22 cellular contexts compared by ENCODE assay signal in genomic region chr5:157115502-157115901, GRCh38. TPM values are rescaled to one million over a fixed set of nuclear protein-coding genes. Genes with fewer than 3 reads are reported as not detected.
DNase-seq lines count a peak whose midpoint lies in the region; ATAC-seq and TF ChIP-seq lines count a peak whose summit lies in the region.
"Had no signal": no experiment of that assay in that cellular context is flagged by ENCODE, and none has a peak within 500 bp of the region (broad histone marks: within the 10 kb centered on the region; RNA-seq: fewer than 3 reads in every experiment).

No MANE protein-coding gene starts in this region.

- no peaks in the 10 kb centered on the region for H3K27me3 Mint-ChIP-seq in activated CD4-positive, alpha-beta T cell treated with anti-CD3 and anti-CD28 coated beads, Interleukin-2, amount 10 ng/mL, durations not matched to agents 24 days and 14 days
- H3K27me3 Mint-ChIP-seq in activated CD4-positive, alpha-beta T cell treated with anti-CD3 and anti-CD28 coated beads, Interleukin-2, amount 10 ng/mL, durations not matched to agents 7 days and 5 days, result no peaks in the 10 kb centered on the region
- H3K27me3 Mint-ChIP-seq in CD4-positive, CD25-positive, alpha-beta regulatory T cell, result no peaks in the 10 kb centered on the region
- H3K27me3 Mint-ChIP-seq: CD4-positive, alpha-beta memory T cell had no signal

- no peaks in the 10 kb centered on the region for H3K4me1 ChIP-seq in CD4-positive, CD25-positive, alpha-beta regulatory T cell (ENCODE audit: control insufficient read depth, insufficient read depth, low read length, poor library complexity, severe bottlenecking)
- H3K4me1 ChIP-seq in adrenal gland (replicated peaks in 1 of 2) (peaks cover 0 to 19% of the 10 kb centered on the region in 2 donors), right atrium auricular region (peaks cover 0 to 12% of the 10 kb centered on the region in 2 donors), mesenchymal stem cell (ENCODE audit: control insufficient read depth, insufficient read depth, low read depth, low read length) (no peaks in the 10 kb centered on the region)

- TF ChIP-seq CTCF in adrenal gland (IDR thresholded peaks at IDR 0.05), result no peak
- no peak for TF ChIP-seq CTCF in right atrium auricular region (IDR thresholded peaks at IDR 0.05)

- no peak overlapping the region for H3K27ac ChIP-seq in CD4-positive, CD25-positive, alpha-beta regulatory T cell (ENCODE audit: insufficient read depth, low read length, poor library complexity, severe bottlenecking)
- peak overlapping the region; percentile 30 to 73 (median 54) for H3K27ac ChIP-seq in adrenal gland
- H3K27ac ChIP-seq in right atrium auricular region, result peak overlapping the region; percentile 35 to 65
- H3K27ac ChIP-seq in mesenchymal stem cell (ENCODE audit: low read length, poor library complexity, severe bottlenecking), result no peak overlapping the region

- POLR2A ChIA-PET in activated CD4-positive, alpha-beta T cell treated with anti-CD3 and anti-CD28 coated beads, Interleukin-2, amount 10 ng/mL, durations not matched to agents 7 days and 5 days (lab: Charles Lee), result no interaction called here

- intact Hi-C loops in activated CD4-positive, alpha-beta T cell treated with anti-CD3 and anti-CD28 coated beads, Interleukin-2, amount 10 ng/mL, durations not matched to agents 24 days and 14 days (cut with micrococcal nuclease), result no loop called here
- intact Hi-C loops in adrenal gland (cut with DNase I), result no loop called here

- no peak overlapping the region for H3K4ac ChIP-seq in mesenchymal stem cell (ENCODE audit: low read depth in 1 of 2, low read length in 2 of 2)

- H3K14ac ChIP-seq in mesenchymal stem cell (ENCODE audit: low read length in 2 of 2), result no peak overlapping the region

- no peak for TF ChIP-seq POLR2A in adrenal gland (IDR thresholded peaks at IDR 0.05)

- no peaks in the 10 kb centered on the region for H3K36me3 ChIP-seq in CD4-positive, CD25-positive, alpha-beta regulatory T cell (ENCODE audit: control insufficient read depth, insufficient read depth, low read length)
- H3K36me3 ChIP-seq in adrenal gland (replicated peaks in 1 of 2) (no peaks in the 10 kb centered on the region), right atrium auricular region (no peaks in the 10 kb centered on the region), mesenchymal stem cell (ENCODE audit: control insufficient read depth in 1 of 2, insufficient read depth in 2 of 2, low read depth in 1 of 2, low read length in 2 of 2) (no peaks in the 10 kb centered on the region)

- H2AK5ac ChIP-seq in mesenchymal stem cell (ENCODE audit: low read length, severe bottlenecking), result no peak overlapping the region

- H4K8ac ChIP-seq in mesenchymal stem cell (ENCODE audit: low read length), result no peak overlapping the region

- no peak overlapping the region for H2BK120ac ChIP-seq in mesenchymal stem cell (ENCODE audit: low read depth, low read length)

- H2BK5ac ChIP-seq in mesenchymal stem cell (ENCODE audit: low read depth, low read length, poor library complexity, severe bottlenecking), result no peak overlapping the region

- no peak overlapping the region for H2AFZ ChIP-seq in mesenchymal stem cell (ENCODE audit: low read depth, low read length)

- CTCF ChIA-PET in activated CD4-positive, alpha-beta T cell treated with anti-CD3 and anti-CD28 coated beads, Interleukin-2, amount 10 ng/mL, durations not matched to agents 7 days and 5 days (lab: Charles Lee), result interaction anchor here (0.9 to 3.3 kb wide), 8 partner anchors 8 to 93 kb away, joined by 3 to 19 read pairs (median 4); no protein-coding TSS in a partner anchor

- no peak overlapping the region for H3K18ac ChIP-seq in mesenchymal stem cell (ENCODE audit: low read depth in 1 of 2, low read length in 2 of 2)

- H4K91ac ChIP-seq in mesenchymal stem cell (ENCODE audit: low read length), result no peak overlapping the region

- H3K9me3 ChIP-seq in CD4-positive, CD25-positive, alpha-beta regulatory T cell (ENCODE audit: control insufficient read depth in 2 of 2, low read length in 2 of 2), result peaks cover 0 to under 1% of the 10 kb centered on the region in 2 experiments
- H3K9me3 ChIP-seq in adrenal gland (replicated peaks in 1 of 3) (no peaks in the 10 kb centered on the region), right atrium auricular region (no peaks in the 10 kb centered on the region), mesenchymal stem cell (ENCODE audit: control insufficient read depth, low read length) (peaks cover 3% of the 10 kb centered on the region)

- no peak overlapping the region for H3K4me2 ChIP-seq in mesenchymal stem cell (ENCODE audit: low read length, poor library complexity, severe bottlenecking)

- H3K4me3 ChIP-seq in CD4-positive, CD25-positive, alpha-beta regulatory T cell (ENCODE audit: low read depth, low read length), result no peak overlapping the region
- no peak overlapping the region for H3K4me3 ChIP-seq in adrenal gland
- no peak overlapping the region for H3K4me3 ChIP-seq in right atrium auricular region
- H3K4me3 ChIP-seq in mesenchymal stem cell (ENCODE audit: insufficient read depth in 1 of 2, low read depth in 1 of 2, low read length in 2 of 2), result no peak overlapping the region

- no peaks in the 10 kb centered on the region for H3K79me1 ChIP-seq in mesenchymal stem cell (replicated peaks; ENCODE audit: low read length, poor library complexity, severe bottlenecking)

- DNase-seq in activated CD4-positive, alpha-beta T cell treated with anti-CD3 and anti-CD28 coated beads, Interleukin-2, amount 10 ng/mL, durations not matched to agents 24 days and 14 days, result no peak
- no peak for DNase-seq in activated CD4-positive, alpha-beta T cell treated with anti-CD3 and anti-CD28 coated beads, Interleukin-2, amount 10 ng/mL, durations not matched to agents 7 days and 5 days
- no peak for DNase-seq in CD4-positive, CD25-positive, alpha-beta regulatory T cell
- no peak for DNase-seq in adrenal gland
- DNase-seq in right atrium auricular region (ENCODE audit: low spot score), result no peak
- DNase-seq in DMS 273 (lab: John Stamatoyannopoulos, UW; ENCODE audit: unreplicated experiment), result no peak
- no peak for DNase-seq in mesenchymal stem cell
- DNase-seq: 8988T; CD4-positive, alpha-beta memory T cell; DMS53; HFFc6; KG1; MV-4-11; NCI-H1417; NCI-H187 treated with DMSO at 0.1 percent for 48 hours; NCI-H226; NCI-H524; NCI-H82 had no signal

- H2BK15ac ChIP-seq in mesenchymal stem cell (ENCODE audit: low read depth, poor library complexity, severe bottlenecking), result no peak overlapping the region

- H3K4me3 Mint-ChIP-seq in activated CD4-positive, alpha-beta T cell treated with anti-CD3 and anti-CD28 coated beads, Interleukin-2, amount 10 ng/mL, durations not matched to agents 24 days and 14 days, result no peak overlapping the region
- no peak overlapping the region for H3K4me3 Mint-ChIP-seq in activated CD4-positive, alpha-beta T cell treated with anti-CD3 and anti-CD28 coated beads, Interleukin-2, amount 10 ng/mL, durations not matched to agents 7 days and 5 days
- no peak overlapping the region for H3K4me3 Mint-ChIP-seq in CD4-positive, CD25-positive, alpha-beta regulatory T cell
- H3K4me3 Mint-ChIP-seq: CD4-positive, alpha-beta memory T cell; HFFc6 had no signal

- H3K23ac ChIP-seq in mesenchymal stem cell (ENCODE audit: low read length in 2 of 2), result no peak overlapping the region

- WGBS in adrenal gland, 4 donors, result 9 to 60% (median 35%) methylated on average over 1 of the region's 1 CpG
- WGBS in mesenchymal stem cell, result no CpG with 5 or more reads among the region's 1 CpG

- peak overlapping the region; percentile 76 for H3K27ac Mint-ChIP-seq in activated CD4-positive, alpha-beta T cell treated with anti-CD3 and anti-CD28 coated beads, Interleukin-2, amount 10 ng/mL, durations not matched to agents 24 days and 14 days
- no peak overlapping the region for H3K27ac Mint-ChIP-seq in activated CD4-positive, alpha-beta T cell treated with anti-CD3 and anti-CD28 coated beads, Interleukin-2, amount 10 ng/mL, durations not matched to agents 7 days and 5 days
- peak overlapping the region in 2 of 3 donors; percentile 53 to 56 for H3K27ac Mint-ChIP-seq in CD4-positive, CD25-positive, alpha-beta regulatory T cell
- H3K27ac Mint-ChIP-seq: HFFc6 had no signal

- H3K9ac ChIP-seq in mesenchymal stem cell (ENCODE audit: low read length), result no peak overlapping the region

- H3K9me3 Mint-ChIP-seq in activated CD4-positive, alpha-beta T cell treated with anti-CD3 and anti-CD28 coated beads, Interleukin-2, amount 10 ng/mL, durations not matched to agents 24 days and 14 days, result peaks cover 5% of the 10 kb centered on the region
- no peaks in the 10 kb centered on the region for H3K9me3 Mint-ChIP-seq in activated CD4-positive, alpha-beta T cell treated with anti-CD3 and anti-CD28 coated beads, Interleukin-2, amount 10 ng/mL, durations not matched to agents 7 days and 5 days
- H3K9me3 Mint-ChIP-seq in CD4-positive, CD25-positive, alpha-beta regulatory T cell, result no peaks in the 10 kb centered on the region
- H3K9me3 Mint-ChIP-seq: CD4-positive, alpha-beta memory T cell; HFFc6 had no signal

- no peak for ATAC-seq in CD4-positive, CD25-positive, alpha-beta regulatory T cell (ENCODE audit: low read depth in 2 of 2)
- no peak for ATAC-seq in GM18517 (IDR thresholded peaks at IDR 0.05; ENCODE audit: unreplicated experiment)
- ATAC-seq: HepG2 had no signal

- H3K27me3 ChIP-seq in CD4-positive, CD25-positive, alpha-beta regulatory T cell (ENCODE audit: control insufficient read depth, insufficient read depth, low read length), result no peaks in the 10 kb centered on the region
- no peaks in the 10 kb centered on the region for H3K27me3 ChIP-seq in adrenal gland
- no peaks in the 10 kb centered on the region for H3K27me3 ChIP-seq in right atrium auricular region
- no peaks in the 10 kb centered on the region for H3K27me3 ChIP-seq in mesenchymal stem cell (ENCODE audit: control insufficient read depth in 1 of 2, insufficient read depth in 1 of 2, low read length in 2 of 2)

- H3K4me1 Mint-ChIP-seq in activated CD4-positive, alpha-beta T cell treated with anti-CD3 and anti-CD28 coated beads, Interleukin-2, amount 10 ng/mL, durations not matched to agents 24 days and 14 days, result peaks cover 38% of the 10 kb centered on the region
- H3K4me1 Mint-ChIP-seq in activated CD4-positive, alpha-beta T cell treated with anti-CD3 and anti-CD28 coated beads, Interleukin-2, amount 10 ng/mL, durations not matched to agents 7 days and 5 days, result peaks cover 47% of the 10 kb centered on the region
- peaks cover 3 to 16% (median 5%) of the 10 kb centered on the region in 4 donors for H3K4me1 Mint-ChIP-seq in CD4-positive, CD25-positive, alpha-beta regulatory T cell

- no peak overlapping the region for H2BK12ac ChIP-seq in mesenchymal stem cell (ENCODE audit: low read length in 2 of 2)

- H3K36me3 Mint-ChIP-seq in activated CD4-positive, alpha-beta T cell treated with anti-CD3 and anti-CD28 coated beads, Interleukin-2, amount 10 ng/mL, durations not matched to agents 24 days and 14 days (ENCODE audit: low read depth), result peaks cover 5% of the 10 kb centered on the region
- H3K36me3 Mint-ChIP-seq in activated CD4-positive, alpha-beta T cell treated with anti-CD3 and anti-CD28 coated beads, Interleukin-2, amount 10 ng/mL, durations not matched to agents 7 days and 5 days (ENCODE audit: low read depth), result peaks cover 20% of the 10 kb centered on the region
- no peaks in the 10 kb centered on the region for H3K36me3 Mint-ChIP-seq in CD4-positive, CD25-positive, alpha-beta regulatory T cell
- H3K36me3 Mint-ChIP-seq: CD4-positive, alpha-beta memory T cell had no signal

RNA-seq across cellular contexts. Expression of gene HAVCR2, which starts 6.7 kb away (rescaled TPM):
- 70.0 and 73.1 TPM in 2 replicates for total RNA-seq in activated CD4-positive, alpha-beta T cell treated with anti-CD3 and anti-CD28 coated beads, Interleukin-2, amount 10 ng/mL, durations not matched to agents 24 days and 14 days
- 10 to 100 TPM; 30.9 to 34.7 TPM for total RNA-seq in activated CD4-positive, alpha-beta T cell treated with anti-CD3 and anti-CD28 coated beads, Interleukin-2, amount 10 ng/mL, durations not matched to agents 7 days and 5 days
- total RNA-seq in CD4-positive, CD25-positive, alpha-beta regulatory T cell, result 5.0 TPM
- 1 to 10 TPM; 4.0 to 9.7 (median 7.0) TPM for polyA plus RNA-seq in CD4-positive, CD25-positive, alpha-beta regulatory T cell
- 10 to 100 TPM in 7 of 8 donors, 1 to 10 TPM in 1; 2.4 to 48.6 (median 17.7) TPM for total RNA-seq in adrenal gland
- 10 to 100 TPM in 1 of 3 donors, 1 to 10 TPM in 2; 6.2 to 11.4 (median 7.4) TPM for polyA plus RNA-seq in adrenal gland
- 1 to 10 TPM; 1.8 to 3.7 TPM for total RNA-seq in right atrium auricular region
- 0.11 TPM for polyA plus RNA-seq in mesenchymal stem cell (2013, experiment 1 of 2)
- polyA plus RNA-seq in mesenchymal stem cell (2013, experiment 2 of 2), result 0.21 TPM
- polyA plus RNA-seq: BJ had no signal

RNA-seq across cellular contexts. Expression of gene MED7, which starts 27.2 kb away (rescaled TPM):
- total RNA-seq in activated CD4-positive, alpha-beta T cell treated with anti-CD3 and anti-CD28 coated beads, Interleukin-2, amount 10 ng/mL, durations not matched to agents 24 days and 14 days, result 13.2 and 14.6 TPM in 2 replicates
- 10 to 100 TPM; 12.1 to 13.2 TPM for total RNA-seq in activated CD4-positive, alpha-beta T cell treated with anti-CD3 and anti-CD28 coated beads, Interleukin-2, amount 10 ng/mL, durations not matched to agents 7 days and 5 days
- total RNA-seq in CD4-positive, CD25-positive, alpha-beta regulatory T cell, result 9.0 TPM
- 10 to 100 TPM; 15.0 to 19.5 (median 16.1) TPM for polyA plus RNA-seq in CD4-positive, CD25-positive, alpha-beta regulatory T cell
- total RNA-seq in adrenal gland, result 10 to 100 TPM in 7 of 8 donors, 1 to 10 TPM in 1; 9.5 to 45.3 (median 16.7) TPM
- 10 to 100 TPM; 16.3 to 42.4 (median 19.6) TPM for polyA plus RNA-seq in adrenal gland
- total RNA-seq in right atrium auricular region, result 1 to 10 TPM; 6.2 to 6.8 TPM
- polyA plus RNA-seq in mesenchymal stem cell (2013, experiment 1 of 2), result 11.1 TPM
- polyA plus RNA-seq in mesenchymal stem cell (2013, experiment 2 of 2), result 11.6 TPM

RNA-seq across cellular contexts. Expression of gene GARIN3, which starts 50.6 kb away (rescaled TPM):
- 0.19 and 0.36 TPM in 2 replicates for total RNA-seq in activated CD4-positive, alpha-beta T cell treated with anti-CD3 and anti-CD28 coated beads, Interleukin-2, amount 10 ng/mL, durations not matched to agents 24 days and 14 days
- not detected for total RNA-seq in activated CD4-positive, alpha-beta T cell treated with anti-CD3 and anti-CD28 coated beads, Interleukin-2, amount 10 ng/mL, durations not matched to agents 7 days and 5 days
- not detected for total RNA-seq in CD4-positive, CD25-positive, alpha-beta regulatory T cell
- not detected for polyA plus RNA-seq in CD4-positive, CD25-positive, alpha-beta regulatory T cell
- total RNA-seq in adrenal gland, result not detected
- polyA plus RNA-seq in adrenal gland, result not detected
- not detected for total RNA-seq in right atrium auricular region
- not detected for polyA plus RNA-seq in mesenchymal stem cell (2013, experiment 1 of 2)
- polyA plus RNA-seq in mesenchymal stem cell (2013, experiment 2 of 2), result not detected
- total RNA-seq: CD4-positive, alpha-beta memory T cell; HepG2; HFFc6; RPMI7951 had no signal
- polyA plus RNA-seq: BJ; CD4-positive, alpha-beta memory T cell; HepG2 had no signal

RNA-seq across cellular contexts. Expression of gene HAVCR1, which starts 56.6 kb away (rescaled TPM):
- 1.6 and 2.2 TPM in 2 replicates for total RNA-seq in activated CD4-positive, alpha-beta T cell treated with anti-CD3 and anti-CD28 coated beads, Interleukin-2, amount 10 ng/mL, durations not matched to agents 24 days and 14 days
- total RNA-seq in activated CD4-positive, alpha-beta T cell treated with anti-CD3 and anti-CD28 coated beads, Interleukin-2, amount 10 ng/mL, durations not matched to agents 7 days and 5 days, result 1 to 10 TPM; 1.5 to 2.0 TPM
- total RNA-seq in CD4-positive, CD25-positive, alpha-beta regulatory T cell, result 7.9 TPM
- 1 to 10 TPM; 1.7 to 8.2 (median 3.7) TPM for polyA plus RNA-seq in CD4-positive, CD25-positive, alpha-beta regulatory T cell
- not detected for total RNA-seq in adrenal gland
- under 1 TPM in 1 of 3 donors, not detected in 2; 0.07 TPM for polyA plus RNA-seq in adrenal gland
- not detected for total RNA-seq in right atrium auricular region
- polyA plus RNA-seq in mesenchymal stem cell (2013, experiment 1 of 2), result 0.14 TPM
- polyA plus RNA-seq in mesenchymal stem cell (2013, experiment 2 of 2), result not detected
- total RNA-seq: HFFc6, RPMI7951 had no signal
- polyA plus RNA-seq: BJ had no signal

Comparison
In these comparisons a context has a peak if more than half of its experiments do, and no peak if none do; other contexts are left out.
1. H3K27ac ChIP-seq: peak in adrenal gland (5 of 5) and right atrium auricular region (2 of 2); none in CD4-positive, CD25-positive, alpha-beta regulatory T cell (single experiment) and mesenchymal stem cell (single experiment).